24 cellular contexts compared by ENCODE assay signal in the genomic region with DNA sequence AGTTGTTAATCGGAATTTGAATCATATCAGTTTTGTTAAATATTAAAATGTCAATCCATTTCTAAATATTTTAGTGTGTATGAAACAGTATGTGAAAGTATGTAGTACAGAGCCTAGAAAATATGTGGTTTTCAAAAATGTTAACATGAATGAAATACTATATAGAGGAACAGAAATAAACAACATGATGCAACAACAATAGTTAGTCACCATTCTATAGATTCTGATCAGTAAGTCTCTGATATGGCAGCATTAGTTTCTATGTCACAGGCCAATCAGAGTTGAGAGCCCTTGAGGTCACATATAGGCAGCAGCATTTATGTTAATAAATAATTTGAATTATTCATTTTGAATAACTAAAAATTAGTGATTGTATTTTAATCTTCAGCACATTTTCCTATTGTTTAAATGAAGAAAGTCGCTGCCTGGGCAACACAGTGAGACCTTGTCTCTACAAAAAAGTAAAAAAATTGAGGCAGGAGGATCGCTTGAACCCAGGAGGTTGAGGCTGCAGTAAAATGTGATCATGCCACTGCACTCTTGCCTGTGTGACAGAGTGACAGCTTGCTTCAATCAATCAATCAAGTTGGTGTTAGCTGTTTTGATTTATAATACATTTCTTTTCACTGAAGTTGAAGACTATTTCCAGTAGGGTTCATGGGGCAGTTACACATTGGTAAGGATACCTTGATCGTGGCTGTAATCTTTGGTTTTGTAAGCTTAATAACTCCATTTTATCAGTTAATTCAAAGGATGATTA.
"Had no signal": no experiment of that assay in that cellular context is flagged by ENCODE, and none has a peak within 500 bp of the region (broad histone marks: within the 10 kb centered on the region; RNA-seq: fewer than 3 reads in every experiment).

No MANE protein-coding gene starts in this region.

- FAIRE-seq: kidney had no signal

- DNase-seq: hippocampal formation; kidney; left colon; left lung; lower lobe of right lung; mammary epithelial cell; mesenchymal stem cell; naive B cell; natural killer cell; nephron progenitor cell; occipital lobe; psoas muscle; right lobe of liver; stimulated activated CD4-positive, alpha-beta T cell treated with anti-CD3 and anti-CD28 coated beads, Interleukin-1b, Interleukin-23, amount 100 ng/mL, for 48 hours; stimulated activated CD4-positive, alpha-beta T cell treated with anti-CD3 and anti-CD28 coated beads, Interleukin-2, amount 100 ng/mL, for 48 hours; stimulated activated CD4-positive, alpha-beta T cell treated with anti-CD3 and anti-CD28 coated beads, Interleukin-4, amount 100 ng/mL, for 4 hours; stimulated activated CD8-positive, alpha-beta memory T cell treated with anti-CD3 and anti-CD28 coated beads, Interleukin-4, amount 100 ng/mL, for 48 hours; stimulated activated naive CD8-positive, alpha-beta T cell treated with anti-CD3 and anti-CD28 coated beads, Interleukin-15, Interleukin-2, amounts not matched to agents 100 U/mL and 50 U/mL, for 24 hours; stomach; testis; thyroid gland; transverse colon; upper lobe of left lung had no signal

- ATAC-seq: left colon; left lung; lower lobe of right lung; natural killer cell; psoas muscle; right lobe of liver; stimulated activated memory B cell treated with anti-CD40 and anti-IgM and Interleukin-4, amounts not matched to agents 10 μg/mL and 1 μg/mL and 100 μg/mL, for 72 hours; stimulated activated naive CD8-positive, alpha-beta T cell treated with anti-CD3 and anti-CD28 coated beads, Interleukin-15, Interleukin-2, amounts not matched to agents 100 U/mL and 50 U/mL, for 24 hours had no signal
